In genomic region chr11:60334005-60334620, GRCh38 we compare ENCODE assay signal across 8 cellular contexts. TPM values are rescaled to one million over a fixed set of nuclear protein-coding genes. Genes with fewer than 3 reads are reported as not detected.
DNase-seq lines count a peak whose midpoint lies in the region; ATAC-seq and TF ChIP-seq lines count a peak whose summit lies in the region.

No MANE protein-coding gene starts in this region.

- H3K9ac ChIP-seq in Karpas-422 (ENCODE audit: low read length): no peak overlapping the region

- WGBS in adrenal gland, 4 donors: 15 to 23% (median 19%) methylated on average over 2 of the region's 2 CpGs
- WGBS in sigmoid colon, 2 donors: 20 to 35% methylated on average over 2 of the region's 2 CpGs

- H3K79me2 ChIP-seq in Karpas-422 (ENCODE audit: low read length): no peaks in the 10 kb centered on the region

- peak; percentile 41 for ATAC-seq in GM19025 (IDR thresholded peaks at IDR 0.05; ENCODE audit: low read depth, unreplicated experiment)

- H3K4me2 ChIP-seq in Karpas-422 (ENCODE audit: low read depth, low read length, poor library complexity, severe bottlenecking): no peak overlapping the region

- DNase-seq in AG20443 (ENCODE audit: low spot score): peak; percentile 52
- peak; percentile 91 for DNase-seq in Karpas-422
- DNase-seq in T follicular helper cell (ENCODE audit: low read depth): peak; percentile 36
- peak; percentile 51 to 82 (median 61) for DNase-seq in adrenal gland
- DNase-seq in iPS DF 4.7 (ENCODE audit: extremely low read depth, low spot score): peak; percentile 83
- DNase-seq in stimulated activated CD4-positive, alpha-beta T cell treated with anti-CD3 and anti-CD28 coated beads, Interleukin-15, amount 100 ng/mL, for 48 hours (ENCODE audit: low read depth in 2 of 2): peak; percentile 26 to 53
- DNase-seq in sigmoid colon: no peak

- H4K20me1 ChIP-seq in Karpas-422 (ENCODE audit: insufficient read depth, low read depth, low read length): no peaks in the 10 kb centered on the region

- TF ChIP-seq EP300 in sigmoid colon (IDR thresholded peaks at IDR 0.05): no peak

- no peaks in the 10 kb centered on the region for H3K36me3 ChIP-seq in Karpas-422 (ENCODE audit: insufficient read depth, low read length)
- no peaks in the 10 kb centered on the region for H3K36me3 ChIP-seq in adrenal gland (replicated peaks in 1 of 2)
- H3K36me3 ChIP-seq in sigmoid colon: no peaks in the 10 kb centered on the region

- H3K27ac ChIP-seq in Karpas-422 (ENCODE audit: low read length) (no peak overlapping the region), adrenal gland (peak overlapping the region in 1 of 5 donors; percentile 39), sigmoid colon (peak overlapping the region in 1 of 4 donors; percentile 19)

- H3K9me2 ChIP-seq in Karpas-422 (replicated peaks; ENCODE audit: insufficient read depth, low read length): no peaks in the 10 kb centered on the region

- intact Hi-C loops in adrenal gland (cut with DNase I): no loop called here
- intact Hi-C loops in sigmoid colon (cut with DNase I): no loop called here

- H3K9me3 ChIP-seq in Karpas-422 (ENCODE audit: low read length) (no peaks in the 10 kb centered on the region), adrenal gland (replicated peaks in 1 of 3) (no peaks in the 10 kb centered on the region), sigmoid colon (no peaks in the 10 kb centered on the region)

- TF ChIP-seq CTCF in adrenal gland (IDR thresholded peaks at IDR 0.05) (peak; percentile 46 to 64 (median 54)), sigmoid colon (IDR thresholded peaks at IDR 0.05) (peak in 2 of 4 experiments; percentile 28 to 51)

- peak overlapping the region; percentile 78; the same call in 1 of the 2 replicates for H2AFZ ChIP-seq in Karpas-422 (ENCODE audit: low read length)

- TF ChIP-seq POLR2A in adrenal gland (IDR thresholded peaks at IDR 0.05): no peak
- TF ChIP-seq POLR2A in sigmoid colon (IDR thresholded peaks at IDR 0.05): no peak

- H3K4me3 ChIP-seq in Karpas-422 (ENCODE audit: low read length): no peak overlapping the region
- H3K4me3 ChIP-seq in adrenal gland: no peak overlapping the region
- no peak overlapping the region for H3K4me3 ChIP-seq in sigmoid colon

- H3K27me3 ChIP-seq in Karpas-422 (ENCODE audit: low read length) (no peaks in the 10 kb centered on the region), adrenal gland (no peaks in the 10 kb centered on the region), sigmoid colon (no peaks in the 10 kb centered on the region)

- H3K4me1 ChIP-seq in Karpas-422 (ENCODE audit: low read length): no peaks in the 10 kb centered on the region
- H3K4me1 ChIP-seq in adrenal gland (replicated peaks in 1 of 2): no peaks in the 10 kb centered on the region
- H3K4me1 ChIP-seq in sigmoid colon: no peaks in the 10 kb centered on the region

RNA-seq across cellular contexts. Expression of gene MS4A6E, which starts 7.1 kb away (rescaled TPM):
- total RNA-seq in Karpas-422 (2014; rRNA removed; shearing (Covaris generic); ENCODE audit: low replicate concordance): not detected in 2 replicates
- total RNA-seq in adrenal gland: not detected
- polyA plus RNA-seq in adrenal gland: 10 to 100 TPM in 1 of 3 donors, not detected in 2; 11.2 TPM
- total RNA-seq in sigmoid colon: 1 to 10 TPM in 1 of 4 donors, not detected in 3; 1.2 TPM
- under 1 TPM in 1 of 3 donors, not detected in 2; 0.23 TPM for polyA plus RNA-seq in sigmoid colon

RNA-seq across cellular contexts. Expression of gene MS4A7, which starts 44.2 kb away (rescaled TPM):
- total RNA-seq in Karpas-422 (2014; rRNA removed; shearing (Covaris generic); ENCODE audit: low replicate concordance): 2.7 and 12.1 TPM in 2 replicates
- total RNA-seq in adrenal gland: 100 to 1,000 TPM in 1 of 8 donors, 10 to 100 TPM in 7; 53.4 to 131 (median 74.7) TPM
- 10 to 100 TPM; 17.5 to 38.1 (median 18.9) TPM for polyA plus RNA-seq in adrenal gland
- total RNA-seq in sigmoid colon: 10 to 100 TPM; 26.1 to 51.0 (median 32.2) TPM
- 10 to 100 TPM in 2 of 3 donors, 1 to 10 TPM in 1; 6.9 to 39.8 (median 12.6) TPM for polyA plus RNA-seq in sigmoid colon

RNA-seq across cellular contexts. Expression of gene MS4A4A, which starts 53.6 kb away (rescaled TPM):
- total RNA-seq in Karpas-422 (2014; rRNA removed; shearing (Covaris generic); ENCODE audit: low replicate concordance): not detected in 2 replicates
- total RNA-seq in adrenal gland: 100 to 1,000 TPM in 1 of 8 donors, 10 to 100 TPM in 7; 24.3 to 120 (median 69.3) TPM
- 10 to 100 TPM; 19.2 to 33.4 (median 21.8) TPM for polyA plus RNA-seq in adrenal gland
- 10 to 100 TPM; 12.7 to 49.9 (median 38.3) TPM for total RNA-seq in sigmoid colon
- 10 to 100 TPM; 10.8 to 43.9 (median 25.0) TPM for polyA plus RNA-seq in sigmoid colon

Comparison
In these comparisons a context has a peak if more than half of its experiments do, and no peak if none do; other contexts are left out.
1. RNA of gene MS4A4A, which starts 53.6 kb away (total RNA-seq): 24.3 to 120 TPM in adrenal gland and 12.7 to 49.9 TPM in sigmoid colon; not detected in Karpas-422; every median in the first group is over 10 times any median in the second.